8 cellular contexts compared by ENCODE assay signal in the genomic region with DNA sequence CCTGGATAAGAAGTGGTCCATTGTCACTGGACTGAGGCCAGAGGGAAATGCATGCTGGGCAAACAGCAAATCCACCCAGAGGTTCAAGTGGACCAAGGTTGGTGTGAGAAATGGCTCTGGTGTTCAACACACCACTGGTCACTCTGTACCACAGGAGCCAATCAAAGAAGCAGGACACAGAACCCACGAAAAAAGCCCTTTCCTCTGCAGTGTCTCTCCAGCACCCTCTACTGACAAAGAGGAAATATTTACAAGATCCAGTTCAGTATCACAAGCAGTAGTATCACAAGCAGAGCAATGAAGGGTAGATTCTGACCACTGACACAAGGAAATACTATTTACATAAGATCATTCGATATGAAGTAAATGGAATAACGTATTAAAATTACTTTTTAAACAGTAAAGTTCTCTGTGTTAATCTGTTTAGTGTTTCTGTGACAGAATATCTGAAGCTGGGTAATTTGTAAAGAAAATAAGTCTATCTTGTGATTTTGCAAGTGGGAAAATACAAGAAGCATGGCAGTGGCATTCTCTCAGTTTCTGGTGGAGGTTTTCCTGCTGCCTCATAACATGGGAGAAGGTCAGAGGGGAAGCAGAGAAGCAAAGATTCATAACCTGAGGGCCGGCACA.
DNase-seq lines count a peak whose midpoint lies in the region; ATAC-seq and TF ChIP-seq lines count a peak whose summit lies in the region.

No MANE protein-coding gene starts in this region.

- peak overlapping the region; percentile 50; the same call in 1 of the 2 replicates for H3K9ac ChIP-seq in SU-DHL-6 (ENCODE audit: low read length)

- peaks cover 38% of the 10 kb centered on the region for H3F3A ChIP-seq in SU-DHL-6 (ENCODE audit: insufficient read depth)

- H3K79me2 ChIP-seq in SU-DHL-6 (ENCODE audit: insufficient read depth, low read length), result no peaks in the 10 kb centered on the region

- H3K27ac ChIP-seq in SU-DHL-6 (ENCODE audit: low read depth, low read length), result peak overlapping the region; percentile 99
- H3K27ac ChIP-seq in left lung, result no peak overlapping the region

- H3K4me3 ChIP-seq in SU-DHL-6 (ENCODE audit: insufficient read depth, low read length, poor library complexity, severe bottlenecking) (no peak overlapping the region), left lung (no peak overlapping the region)

- ATAC-seq in GM21786 (IDR thresholded peaks at IDR 0.05; ENCODE audit: unreplicated experiment) (peak; percentile 40), left lung (peak; percentile 83)

- intact Hi-C loops in left lung (cut with DNase I), result no loop called here

- no peaks in the 10 kb centered on the region for H3K4me1 ChIP-seq in left lung

- H3K4me2 ChIP-seq in SU-DHL-6 (ENCODE audit: low read depth, low read length, poor library complexity, severe bottlenecking), result peak overlapping the region; percentile 59

- no peaks in the 10 kb centered on the region for H3K36me3 ChIP-seq in SU-DHL-6 (ENCODE audit: low read length)
- H3K36me3 ChIP-seq in left lung, result no peaks in the 10 kb centered on the region

- TF ChIP-seq CTCF in SU-DHL-6 (IDR thresholded peaks at IDR 0.05; ENCODE audit: insufficient read depth, low read length, poor library complexity, severe bottlenecking) (peak; percentile 72), left lung (IDR thresholded peaks at IDR 0.05) (peak in 1 of 2 donors; percentile 40)

- H3K9me3 ChIP-seq in SU-DHL-6 (ENCODE audit: insufficient read depth, low read length), result no peaks in the 10 kb centered on the region
- H3K9me3 ChIP-seq in left lung, result no peaks in the 10 kb centered on the region

- H4K20me1 ChIP-seq in SU-DHL-6 (ENCODE audit: low read depth, low read length), result no peaks in the 10 kb centered on the region

- peak overlapping the region; percentile 49 for H2AFZ ChIP-seq in SU-DHL-6 (ENCODE audit: low read depth, low read length, severe bottlenecking)

- H3K27me3 ChIP-seq in SU-DHL-6 (ENCODE audit: low read length) (no peaks in the 10 kb centered on the region), left lung (no peaks in the 10 kb centered on the region)

- H3K9me2 ChIP-seq in SU-DHL-6 (replicated peaks; ENCODE audit: insufficient read depth, low read length), result no peaks in the 10 kb centered on the region

- DNase-seq in NCI-H510A treated with DMSO at 0.1 percent for 48 hours (lab: John Stamatoyannopoulos, UW) (peak; percentile 15), NCI-H510A (lab: John Stamatoyannopoulos, UW) (no peak), HuH-7.5 (ENCODE audit: low spot score) (peak; percentile 18), left lung (no peak), NCI-H1930 (lab: John Stamatoyannopoulos, UW) (no peak)
- no peak for DNase-seq in effector CD4-positive, alpha-beta T cell

Comparison
In these comparisons a context has a peak if more than half of its experiments do, and no peak if none do; other contexts are left out.
1. DNase-seq: peak in NCI-H510A treated with DMSO at 0.1 percent for 48 hours (single experiment) and HuH-7.5 (single experiment); none in NCI-H510A (single experiment), left lung (0 of 2), NCI-H1930 (0 of 2) and effector CD4-positive, alpha-beta T cell (single experiment).